29 cellular contexts compared by ENCODE assay signal in the genomic region with DNA sequence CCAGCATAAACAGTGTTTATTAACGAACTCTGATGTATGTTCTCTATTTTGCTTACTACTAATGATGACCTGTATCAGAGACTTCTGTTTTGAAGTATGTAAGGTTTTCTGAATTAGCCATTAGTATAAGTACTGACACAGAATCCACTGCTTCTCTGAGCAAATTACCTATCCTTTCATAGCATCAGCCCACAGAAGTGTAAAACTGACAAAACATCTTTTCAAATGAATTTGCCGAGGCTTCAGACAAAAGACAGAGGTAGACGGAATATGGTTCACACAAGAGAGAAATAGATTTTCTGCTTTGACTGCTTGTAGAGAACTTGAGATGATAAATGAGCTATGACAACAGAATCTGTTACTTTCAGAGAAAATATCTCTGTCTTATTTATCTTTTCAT.
DNase-seq lines count a peak whose midpoint lies in the region; TF ChIP-seq lines count a peak whose summit lies in the region.
"Had no signal": no experiment of that assay in that cellular context is flagged by ENCODE, and none has a peak within 500 bp of the region (broad histone marks: within the 10 kb centered on the region; RNA-seq: fewer than 3 reads in every experiment).

No MANE protein-coding gene starts in this region.

- H3K9ac ChIP-seq in neural cell (ENCODE audit: low read length): no peak overlapping the region
- H3K9ac ChIP-seq: BLaER1; BLaER1 treated with 17β-estradiol and CSF1 and Interleukin-3, amounts not matched to agents 10 nM and 100 nM had no signal

- no peaks in the 10 kb centered on the region for H3K36me3 ChIP-seq in neural cell (ENCODE audit: insufficient read depth, low read length)
- H3K36me3 ChIP-seq: BE2C; BLaER1; BLaER1 treated with 17β-estradiol and CSF1 and Interleukin-3, amounts not matched to agents 10 nM and 100 nM had no signal

- peak; percentile 92 for TF ChIP-seq EP300 in neural cell (conservative IDR thresholded peaks at IDR 0.05; ENCODE audit: poor library complexity, severe bottlenecking)

- H3K9me3 ChIP-seq in neural cell (ENCODE audit: low read length): no peaks in the 10 kb centered on the region
- H3K9me3 ChIP-seq: A549; BE2C; BLaER1; BLaER1 treated with 17β-estradiol and CSF1 and Interleukin-3, amounts not matched to agents 10 nM and 100 nM; Caco-2 had no signal

- no peaks in the 10 kb centered on the region for H3K79me2 ChIP-seq in neural cell (replicated peaks; ENCODE audit: insufficient read depth, low read length)

- H3K4me2 ChIP-seq in neural cell (ENCODE audit: low read length): no peak overlapping the region
- H3K4me2 ChIP-seq: A549; BLaER1; BLaER1 treated with 17β-estradiol and CSF1 and Interleukin-3, amounts not matched to agents 10 nM and 100 nM had no signal

- no peaks in the 10 kb centered on the region for H3K27me3 ChIP-seq in neural cell (ENCODE audit: insufficient read depth, low read depth, low read length)
- H3K27me3 ChIP-seq: BE2C; BLaER1; BLaER1 treated with 17β-estradiol and CSF1 and Interleukin-3, amounts not matched to agents 10 nM and 100 nM had no signal

- H2AFZ ChIP-seq in neural cell (ENCODE audit: low read depth, low read length): no peak overlapping the region

- H3K27ac ChIP-seq in neural cell (ENCODE audit: low read length): no peak overlapping the region
- H3K27ac ChIP-seq: 22Rv1; A549; BLaER1; BLaER1 treated with 17β-estradiol and CSF1 and Interleukin-3, amounts not matched to agents 10 nM and 100 nM; C4-2B had no signal

- TF ChIP-seq CTCF in neural cell (IDR thresholded peaks at IDR 0.05; ENCODE audit: poor library complexity, severe bottlenecking): no peak

- no peak for TF ChIP-seq RAD21 in neural cell (conservative IDR thresholded peaks at IDR 0.05)

- no peak overlapping the region for H3K4me3 ChIP-seq in neural cell (ENCODE audit: low read length)
- H3K4me3 ChIP-seq: A549; BLaER1; BLaER1 treated with 17β-estradiol and CSF1 and Interleukin-3, amounts not matched to agents 10 nM and 100 nM had no signal

- H4K20me1 ChIP-seq in neural cell (ENCODE audit: insufficient read depth): no peaks in the 10 kb centered on the region
- H4K20me1 ChIP-seq: BLaER1; BLaER1 treated with 17β-estradiol and CSF1 and Interleukin-3, amounts not matched to agents 10 nM and 100 nM had no signal

- no peaks in the 10 kb centered on the region for H3F3A ChIP-seq in neural cell (ENCODE audit: insufficient read depth, low read length, poor library complexity, severe bottlenecking)

- DNase-seq in putamen (ENCODE audit: low spot score): peak; percentile 16
- no peak for DNase-seq in SK-N-DZ (ENCODE audit: low spot score)
- DNase-seq in NCI-H1105 (lab: John Stamatoyannopoulos, UW): no peak
- DNase-seq: 8988T; ACHN; AML-193; BE2C; C1 segment of cervical spinal cord; Caco-2; Calu3; CD4-positive, alpha-beta memory T cell; CD4-positive, alpha-beta T cell; CD4-positive, CD25-positive, alpha-beta regulatory T cell; CD8-positive, alpha-beta memory T cell; CD8-positive, alpha-beta T cell; COR-L47; DMS 273 treated with DMSO at 0.1 percent for 48 hours; DMS153; DMS53; DMS79; DMS79 treated with DMSO at 0.1 percent for 48 hours; DND-41; EL had no signal

- no peaks in the 10 kb centered on the region for H3K9me2 ChIP-seq in neural cell (ENCODE audit: insufficient read depth, low read length)

TF ChIP-seq in neural cell, 6 proteins besides CTCF, POLR2A, EP300 and RAD21:
- TF ChIP-seq, protein P1, sequence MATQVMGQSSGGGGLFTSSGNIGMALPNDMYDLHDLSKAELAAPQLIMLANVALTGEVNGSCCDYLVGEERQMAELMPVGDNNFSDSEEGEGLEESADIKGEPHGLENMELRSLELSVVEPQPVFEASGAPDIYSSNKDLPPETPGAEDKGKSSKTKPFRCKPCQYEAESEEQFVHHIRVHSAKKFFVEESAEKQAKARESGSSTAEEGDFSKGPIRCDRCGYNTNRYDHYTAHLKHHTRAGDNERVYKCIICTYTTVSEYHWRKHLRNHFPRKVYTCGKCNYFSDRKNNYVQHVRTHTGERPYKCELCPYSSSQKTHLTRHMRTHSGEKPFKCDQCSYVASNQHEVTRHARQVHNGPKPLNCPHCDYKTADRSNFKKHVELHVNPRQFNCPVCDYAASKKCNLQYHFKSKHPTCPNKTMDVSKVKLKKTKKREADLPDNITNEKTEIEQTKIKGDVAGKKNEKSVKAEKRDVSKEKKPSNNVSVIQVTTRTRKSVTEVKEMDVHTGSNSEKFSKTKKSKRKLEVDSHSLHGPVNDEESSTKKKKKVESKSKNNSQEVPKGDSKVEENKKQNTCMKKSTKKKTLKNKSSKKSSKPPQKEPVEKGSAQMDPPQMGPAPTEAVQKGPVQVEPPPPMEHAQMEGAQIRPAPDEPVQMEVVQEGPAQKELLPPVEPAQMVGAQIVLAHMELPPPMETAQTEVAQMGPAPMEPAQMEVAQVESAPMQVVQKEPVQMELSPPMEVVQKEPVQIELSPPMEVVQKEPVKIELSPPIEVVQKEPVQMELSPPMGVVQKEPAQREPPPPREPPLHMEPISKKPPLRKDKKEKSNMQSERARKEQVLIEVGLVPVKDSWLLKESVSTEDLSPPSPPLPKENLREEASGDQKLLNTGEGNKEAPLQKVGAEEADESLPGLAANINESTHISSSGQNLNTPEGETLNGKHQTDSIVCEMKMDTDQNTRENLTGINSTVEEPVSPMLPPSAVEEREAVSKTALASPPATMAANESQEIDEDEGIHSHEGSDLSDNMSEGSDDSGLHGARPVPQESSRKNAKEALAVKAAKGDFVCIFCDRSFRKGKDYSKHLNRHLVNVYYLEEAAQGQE (IDR thresholded peaks at IDR 0.05; ENCODE audit: borderline replicate concordance): no peak
- TF ChIP-seq SMC3 (conservative IDR thresholded peaks at IDR 0.05; ENCODE audit: poor library complexity): no peak
- TF ChIP-seq POLR2AphosphoS5 (IDR thresholded peaks at IDR 0.05): peak; percentile 92
